ENCODE assay signal across 1 cellular context in the genomic region with DNA sequence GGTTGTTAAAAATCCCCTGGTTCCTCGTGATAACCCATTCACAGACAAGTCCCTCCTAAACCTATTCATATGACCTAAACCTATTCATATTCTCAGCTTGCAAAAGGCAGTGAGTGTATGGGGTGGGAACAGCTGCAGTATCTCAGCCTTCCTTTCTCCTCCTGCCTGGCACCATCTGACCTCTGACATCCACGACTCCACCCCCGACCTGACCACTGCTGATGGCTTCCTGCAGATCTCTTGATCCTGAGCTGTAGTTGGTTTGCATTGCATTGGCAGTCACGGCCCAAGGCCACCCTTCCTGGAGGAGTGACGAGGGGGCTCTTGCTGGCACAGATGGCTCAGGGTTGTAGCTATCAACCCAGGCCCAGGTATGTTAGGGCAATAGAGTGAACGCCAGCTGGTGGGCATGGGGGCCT.
TF ChIP-seq lines count a peak whose summit lies in the region.

No MANE protein-coding gene starts in this region.

TF ChIP-seq in HepG2, 621 proteins besides CTCF, POLR2A, EP300 and RAD21 (continued from another document and continues in another):
- TF ChIP-seq ZNF281 (CRISPR knock-in tag; IDR thresholded peaks at IDR 0.05; ENCODE audit: borderline replicate concordance): no peak
- TF ChIP-seq NR2C2 (CRISPR knock-in tag; IDR thresholded peaks at IDR 0.05; ENCODE audit: borderline replicate concordance): peak; percentile 73
- TF ChIP-seq ZNF569 (CRISPR knock-in tag; IDR thresholded peaks at IDR 0.05; ENCODE audit: borderline replicate concordance): no peak
- TF ChIP-seq IRF9 (CRISPR knock-in tag; IDR thresholded peaks at IDR 0.05; ENCODE audit: borderline replicate concordance): peak; percentile 23; the same call in 1 of the 2 replicates
- no peak for TF ChIP-seq ZNF205 (CRISPR knock-in tag; IDR thresholded peaks at IDR 0.05)
- no peak for TF ChIP-seq KDM5A (IDR thresholded peaks at IDR 0.05; ENCODE audit: borderline replicate concordance, low read length)
- TF ChIP-seq SNRNP70 (IDR thresholded peaks at IDR 0.05; ENCODE audit: low read depth, low read length): no peak
- TF ChIP-seq SIN3A (IDR thresholded peaks at IDR 0.05; ENCODE audit: borderline replicate concordance, low read depth, low read length): no peak
- no peak for TF ChIP-seq SMAD3 (CRISPR knock-in tag; IDR thresholded peaks at IDR 0.05)
- TF ChIP-seq, protein P1, sequence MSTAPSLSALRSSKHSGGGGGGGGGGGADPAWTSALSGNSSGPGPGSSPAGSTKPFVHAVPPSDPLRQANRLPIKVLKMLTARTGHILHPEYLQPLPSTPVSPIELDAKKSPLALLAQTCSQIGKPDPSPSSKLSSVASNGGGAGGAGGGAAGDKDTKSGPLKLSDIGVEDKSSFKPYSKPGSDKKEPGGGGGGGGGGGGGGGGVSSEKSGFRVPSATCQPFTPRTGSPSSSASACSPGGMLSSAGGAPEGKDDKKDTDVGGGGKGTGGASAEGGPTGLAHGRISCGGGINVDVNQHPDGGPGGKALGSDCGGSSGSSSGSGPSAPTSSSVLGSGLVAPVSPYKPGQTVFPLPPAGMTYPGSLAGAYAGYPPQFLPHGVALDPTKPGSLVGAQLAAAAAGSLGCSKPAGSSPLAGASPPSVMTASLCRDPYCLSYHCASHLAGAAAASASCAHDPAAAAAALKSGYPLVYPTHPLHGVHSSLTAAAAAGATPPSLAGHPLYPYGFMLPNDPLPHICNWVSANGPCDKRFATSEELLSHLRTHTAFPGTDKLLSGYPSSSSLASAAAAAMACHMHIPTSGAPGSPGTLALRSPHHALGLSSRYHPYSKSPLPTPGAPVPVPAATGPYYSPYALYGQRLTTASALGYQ (CRISPR knock-in tag; IDR thresholded peaks at IDR 0.05): no peak
- no peak for TF ChIP-seq MBD4 (IDR thresholded peaks at IDR 0.05; ENCODE audit: borderline replicate concordance, low read length)
- 0 out of 2 replicates have a peak, but pooled peaks have one; percentile 6 for TF ChIP-seq ZNF691 (CRISPR knock-in tag; IDR thresholded peaks at IDR 0.05; ENCODE audit: borderline replicate concordance, low read depth)
- TF ChIP-seq MZF1 (CRISPR knock-in tag; IDR thresholded peaks at IDR 0.05; ENCODE audit: borderline replicate concordance): no peak
- TF ChIP-seq ZNF639 (CRISPR knock-in tag; conservative IDR thresholded peaks at IDR 0.05): no peak
- no peak for TF ChIP-seq SIX1 (CRISPR knock-in tag; IDR thresholded peaks at IDR 0.05; ENCODE audit: borderline replicate concordance)
- TF ChIP-seq ZNF768 (CRISPR knock-in tag; IDR thresholded peaks at IDR 0.05): no peak
- TF ChIP-seq ZNF232 (CRISPR knock-in tag; IDR thresholded peaks at IDR 0.05; ENCODE audit: borderline replicate concordance): no peak
- TF ChIP-seq NFIB (CRISPR knock-in tag; IDR thresholded peaks at IDR 0.05; ENCODE audit: borderline replicate concordance): no peak
- peak; percentile 21; the same call in 1 of the 2 replicates for TF ChIP-seq SAP130 (CRISPR knock-in tag; IDR thresholded peaks at IDR 0.05; ENCODE audit: low read depth)
- TF ChIP-seq SRSF9 (IDR thresholded peaks at IDR 0.05; ENCODE audit: borderline replicate concordance, insufficient read depth, low read depth, low read length, poor library complexity, severe bottlenecking): no peak
- TF ChIP-seq MTA1 (CRISPR knock-in tag; IDR thresholded peaks at IDR 0.05; ENCODE audit: borderline replicate concordance): peak; percentile 1; the same call in 1 of the 2 replicates
- no peak for TF ChIP-seq PHF21A (CRISPR knock-in tag; IDR thresholded peaks at IDR 0.05)
- no peak for TF ChIP-seq ZNF777 (CRISPR knock-in tag; IDR thresholded peaks at IDR 0.05)
- no peak for TF ChIP-seq PHB2 (IDR thresholded peaks at IDR 0.05; ENCODE audit: partially characterized antibody)
- TF ChIP-seq ZKSCAN8 (CRISPR knock-in tag; IDR thresholded peaks at IDR 0.05; ENCODE audit: borderline replicate concordance): no peak
- TF ChIP-seq, protein P2, sequence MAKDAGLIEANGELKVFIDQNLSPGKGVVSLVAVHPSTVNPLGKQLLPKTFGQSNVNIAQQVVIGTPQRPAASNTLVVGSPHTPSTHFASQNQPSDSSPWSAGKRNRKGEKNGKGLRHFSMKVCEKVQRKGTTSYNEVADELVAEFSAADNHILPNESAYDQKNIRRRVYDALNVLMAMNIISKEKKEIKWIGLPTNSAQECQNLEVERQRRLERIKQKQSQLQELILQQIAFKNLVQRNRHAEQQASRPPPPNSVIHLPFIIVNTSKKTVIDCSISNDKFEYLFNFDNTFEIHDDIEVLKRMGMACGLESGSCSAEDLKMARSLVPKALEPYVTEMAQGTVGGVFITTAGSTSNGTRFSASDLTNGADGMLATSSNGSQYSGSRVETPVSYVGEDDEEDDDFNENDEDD (CRISPR knock-in tag; IDR thresholded peaks at IDR 0.05; ENCODE audit: borderline replicate concordance): peak; percentile 6; the same call in 1 of the 2 replicates
- TF ChIP-seq THAP8 (CRISPR knock-in tag; IDR thresholded peaks at IDR 0.05; ENCODE audit: borderline replicate concordance): no peak
- TF ChIP-seq, protein P3, sequence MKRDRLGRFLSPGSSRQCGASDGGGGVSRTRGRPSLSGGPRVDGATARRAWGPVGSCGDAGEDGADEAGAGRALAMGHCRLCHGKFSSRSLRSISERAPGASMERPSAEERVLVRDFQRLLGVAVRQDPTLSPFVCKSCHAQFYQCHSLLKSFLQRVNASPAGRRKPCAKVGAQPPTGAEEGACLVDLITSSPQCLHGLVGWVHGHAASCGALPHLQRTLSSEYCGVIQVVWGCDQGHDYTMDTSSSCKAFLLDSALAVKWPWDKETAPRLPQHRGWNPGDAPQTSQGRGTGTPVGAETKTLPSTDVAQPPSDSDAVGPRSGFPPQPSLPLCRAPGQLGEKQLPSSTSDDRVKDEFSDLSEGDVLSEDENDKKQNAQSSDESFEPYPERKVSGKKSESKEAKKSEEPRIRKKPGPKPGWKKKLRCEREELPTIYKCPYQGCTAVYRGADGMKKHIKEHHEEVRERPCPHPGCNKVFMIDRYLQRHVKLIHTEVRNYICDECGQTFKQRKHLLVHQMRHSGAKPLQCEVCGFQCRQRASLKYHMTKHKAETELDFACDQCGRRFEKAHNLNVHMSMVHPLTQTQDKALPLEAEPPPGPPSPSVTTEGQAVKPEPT (CRISPR knock-in tag; IDR thresholded peaks at IDR 0.05; ENCODE audit: low read depth): no peak
- 0 out of 2 replicates have a peak, but pooled peaks have one; percentile 22 for TF ChIP-seq ZNF564 (CRISPR knock-in tag; IDR thresholded peaks at IDR 0.05)
- no peak for TF ChIP-seq ZSCAN12 (CRISPR knock-in tag; IDR thresholded peaks at IDR 0.05)
- no peak for TF ChIP-seq TBP (CRISPR knock-in tag; IDR thresholded peaks at IDR 0.05)
- TF ChIP-seq ZNF615 (CRISPR knock-in tag; IDR thresholded peaks at IDR 0.05; ENCODE audit: borderline replicate concordance): 0 out of 2 replicates have a peak, but pooled peaks have one; percentile 35
- TF ChIP-seq SMARCC2 (IDR thresholded peaks at IDR 0.05): no peak
- TF ChIP-seq ZNF138 (CRISPR knock-in tag; IDR thresholded peaks at IDR 0.05; ENCODE audit: low read depth): no peak
- no peak for TF ChIP-seq CEBPG (CRISPR knock-in tag; IDR thresholded peaks at IDR 0.05)
- TF ChIP-seq MED1 (CRISPR knock-in tag; IDR thresholded peaks at IDR 0.05): no peak
- TF ChIP-seq CREBL2 (CRISPR knock-in tag; IDR thresholded peaks at IDR 0.05; ENCODE audit: borderline replicate concordance): no peak
- no peak for TF ChIP-seq TERF1 (CRISPR knock-in tag; IDR thresholded peaks at IDR 0.05)
- no peak for TF ChIP-seq ZBTB20 (CRISPR knock-in tag; IDR thresholded peaks at IDR 0.05; ENCODE audit: borderline replicate concordance, low read depth)
- no peak for TF ChIP-seq FOXC1 (CRISPR knock-in tag; IDR thresholded peaks at IDR 0.05; ENCODE audit: borderline replicate concordance)
- no peak for TF ChIP-seq EZH2 (conservative IDR thresholded peaks at IDR 0.05; ENCODE audit: low read depth, low read length)
- TF ChIP-seq ZNF460 (CRISPR knock-in tag; IDR thresholded peaks at IDR 0.05; ENCODE audit: borderline replicate concordance): no peak
- no peak for TF ChIP-seq SKIL (CRISPR knock-in tag; IDR thresholded peaks at IDR 0.05; ENCODE audit: borderline replicate concordance)
- no peak for TF ChIP-seq ZNF253 (CRISPR knock-in tag; IDR thresholded peaks at IDR 0.05; ENCODE audit: borderline replicate concordance)
- TF ChIP-seq NR2F6 (IDR thresholded peaks at IDR 0.05): peak; percentile 62; the same call in 1 of the 2 replicates
- peak; percentile 62 for TF ChIP-seq NR2F6 (CRISPR knock-in tag; IDR thresholded peaks at IDR 0.05)
- TF ChIP-seq HMG20B (CRISPR knock-in tag; conservative IDR thresholded peaks at IDR 0.05): no peak
- TF ChIP-seq ZBTB21 (CRISPR knock-in tag; IDR thresholded peaks at IDR 0.05): no peak
- no peak for TF ChIP-seq ZNF607 (CRISPR knock-in tag; IDR thresholded peaks at IDR 0.05; ENCODE audit: borderline replicate concordance)
